In the genomic region with DNA sequence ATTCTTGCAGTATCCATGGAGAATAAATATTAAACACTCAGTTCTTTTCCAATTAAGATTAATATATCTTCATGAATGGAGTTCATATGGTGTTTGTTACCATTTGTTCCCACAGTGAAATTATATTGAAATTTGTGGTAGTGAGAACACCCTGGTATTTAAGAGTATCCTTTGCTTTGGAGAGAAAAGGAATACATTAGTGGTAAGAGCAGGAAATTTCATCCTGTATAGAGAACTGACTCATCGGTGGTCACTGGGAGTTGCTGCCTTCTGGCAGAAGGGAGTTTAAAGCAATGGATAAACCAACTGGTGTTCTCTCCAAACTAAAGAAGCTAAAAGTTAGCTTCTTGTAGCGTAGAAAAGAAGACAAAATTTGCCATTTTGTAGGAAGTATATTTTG, we compare ENCODE assay signal across 16 cellular contexts.
A peak's percentile ranks its signal among the peaks of the same experiment; 100 is the strongest.
DNase-seq lines count a peak whose midpoint lies in the region; ATAC-seq and TF ChIP-seq lines count a peak whose summit lies in the region.
"Had no signal": no experiment of that assay in that cellular context is flagged by ENCODE, and none has a peak within 500 bp of the region (broad histone marks: within the 10 kb centered on the region; RNA-seq: fewer than 3 reads in every experiment).

No MANE protein-coding gene starts in this region.

- DNase-seq in ACHN (peak; percentile 69), HT1080 (ENCODE audit: low read depth) (peak; percentile 88), astrocyte of the cerebellum (ENCODE audit: low read depth) (peak; percentile 86), foreskin melanocyte (peak; percentile 42), WTC11 (ENCODE audit: low spot score) (no peak), HEK293T (ENCODE audit: extremely low spot score) (no peak)
- DNase-seq in activated CD4-positive, alpha-beta T cell treated with anti-CD3 and anti-CD28 coated beads, Interleukin-2, amount 50 U/mL, for 4 hours, result no peak
- DNase-seq: activated CD4-positive, alpha-beta T cell treated with anti-CD3 and anti-CD28 coated beads for 1 hour; activated T-cell treated with anti-CD3 and anti-CD28 coated beads, Interleukin-2, amount 50 U/mL, for 24 hours; amygdala; BE2C; NCI-H2029; posterior cingulate gyrus; stimulated activated CD4-positive, alpha-beta T cell treated with anti-CD3 and anti-CD28 coated beads, Interleukin-4, amount 100 ng/mL, for 1 hour; stimulated activated naive B cell treated with anti-CD40 and anti-IgM and Interleukin-4, amounts not matched to agents 10 μg/mL and 1 μg/mL and 100 μg/mL, for 72 hours had no signal

- H3K27ac Mint-ChIP-seq in WTC11, result no peak overlapping the region
- H3K27ac Mint-ChIP-seq: activated T-cell treated with anti-CD3 and anti-CD28 coated beads, Interleukin-2, amount 50 U/mL, for 24 hours; stimulated activated naive B cell treated with anti-CD40 and anti-IgM and Interleukin-4, amounts not matched to agents 10 μg/mL and 1 μg/mL and 100 μg/mL, for 72 hours had no signal

- POLR2A ChIA-PET in WTC11 (lab: Charles Lee), result no interaction called here
- POLR2A ChIA-PET in HEK293T (lab: Yijun Ruan, JAX), result no interaction called here

- no peak overlapping the region for H3K4me3 Mint-ChIP-seq in WTC11
- H3K4me3 Mint-ChIP-seq: activated T-cell treated with anti-CD3 and anti-CD28 coated beads, Interleukin-2, amount 50 U/mL, for 24 hours; stimulated activated naive B cell treated with anti-CD40 and anti-IgM and Interleukin-4, amounts not matched to agents 10 μg/mL and 1 μg/mL and 100 μg/mL, for 72 hours had no signal

- H3K4me1 Mint-ChIP-seq in WTC11, result peaks cover 22% of the 10 kb centered on the region
- H3K4me1 Mint-ChIP-seq: stimulated activated naive B cell treated with anti-CD40 and anti-IgM and Interleukin-4, amounts not matched to agents 10 μg/mL and 1 μg/mL and 100 μg/mL, for 72 hours had no signal

- H3K36me3 Mint-ChIP-seq in WTC11, result peaks cover 48% of the 10 kb centered on the region

- no peaks in the 10 kb centered on the region for H3K27me3 Mint-ChIP-seq in WTC11 (ENCODE audit: low read depth)
- H3K27me3 Mint-ChIP-seq: activated T-cell treated with anti-CD3 and anti-CD28 coated beads, Interleukin-2, amount 50 U/mL, for 24 hours; stimulated activated naive B cell treated with anti-CD40 and anti-IgM and Interleukin-4, amounts not matched to agents 10 μg/mL and 1 μg/mL and 100 μg/mL, for 72 hours had no signal

- CTCF ChIA-PET in WTC11 (lab: Charles Lee) (no interaction called here), HEK293T (lab: Yijun Ruan, JAX) (no interaction called here)

- in situ Hi-C loops in ACHN (cut with HindIII; ENCODE audit: low pct_ligation_motif_present, low pct_unique_long_range_greater_than_20kb, low sequenced_read_pairs) (no loop called here), astrocyte of the cerebellum (cut with HindIII; ENCODE audit: low sequenced_read_pairs) (no loop called here)

- no peak overlapping the region for H3K4me3 ChIP-seq in astrocyte of the cerebellum (ENCODE audit: low read depth, low read length)

- TF ChIP-seq CTCF in astrocyte of the cerebellum (IDR thresholded peaks at IDR 0.05; ENCODE audit: low read depth, low read length, missing control alignments), result no peak
- TF ChIP-seq CTCF in WTC11 (IDR thresholded peaks at IDR 0.05), result no peak

- peaks cover 13% of the 10 kb centered on the region for H3K9me3 Mint-ChIP-seq in WTC11
- H3K9me3 Mint-ChIP-seq: activated T-cell treated with anti-CD3 and anti-CD28 coated beads, Interleukin-2, amount 50 U/mL, for 24 hours had no signal

- ATAC-seq in GM21447 (IDR thresholded peaks at IDR 0.05; ENCODE audit: unreplicated experiment), result no peak
- ATAC-seq in WTC11, result no peak
- ATAC-seq: stimulated activated naive B cell treated with anti-CD40 and anti-IgM and Interleukin-4, amounts not matched to agents 10 μg/mL and 1 μg/mL and 100 μg/mL, for 72 hours had no signal

TF ChIP-seq in WTC11, 78 proteins besides CTCF, POLR2A, EP300 and RAD21 (continues in another document):
- TF ChIP-seq, protein P1, sequence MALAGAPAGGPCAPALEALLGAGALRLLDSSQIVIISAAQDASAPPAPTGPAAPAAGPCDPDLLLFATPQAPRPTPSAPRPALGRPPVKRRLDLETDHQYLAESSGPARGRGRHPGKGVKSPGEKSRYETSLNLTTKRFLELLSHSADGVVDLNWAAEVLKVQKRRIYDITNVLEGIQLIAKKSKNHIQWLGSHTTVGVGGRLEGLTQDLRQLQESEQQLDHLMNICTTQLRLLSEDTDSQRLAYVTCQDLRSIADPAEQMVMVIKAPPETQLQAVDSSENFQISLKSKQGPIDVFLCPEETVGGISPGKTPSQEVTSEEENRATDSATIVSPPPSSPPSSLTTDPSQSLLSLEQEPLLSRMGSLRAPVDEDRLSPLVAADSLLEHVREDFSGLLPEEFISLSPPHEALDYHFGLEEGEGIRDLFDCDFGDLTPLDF (CRISPR knock-in tag; IDR thresholded peaks at IDR 0.05), result no peak
- TF ChIP-seq OVOL2 (CRISPR knock-in tag; IDR thresholded peaks at IDR 0.05; ENCODE audit: borderline replicate concordance) (no peak), NFYB (CRISPR knock-in tag; conservative IDR thresholded peaks at IDR 0.05; ENCODE audit: low read depth) (no peak), JUN (CRISPR knock-in tag; IDR thresholded peaks at IDR 0.05) (no peak), KAT7 (CRISPR knock-in tag; IDR thresholded peaks at IDR 0.05; ENCODE audit: borderline replicate concordance) (no peak), ZNF121 (CRISPR knock-in tag; IDR thresholded peaks at IDR 0.05) (no peak), ETV6 (CRISPR knock-in tag; IDR thresholded peaks at IDR 0.05) (no peak), FOXJ3 (CRISPR knock-in tag; IDR thresholded peaks at IDR 0.05; ENCODE audit: borderline replicate concordance) (no peak), NR1H2 (CRISPR knock-in tag; IDR thresholded peaks at IDR 0.05) (no peak), TEAD1 (CRISPR knock-in tag; IDR thresholded peaks at IDR 0.05) (no peak)
- TF ChIP-seq, protein P2, sequence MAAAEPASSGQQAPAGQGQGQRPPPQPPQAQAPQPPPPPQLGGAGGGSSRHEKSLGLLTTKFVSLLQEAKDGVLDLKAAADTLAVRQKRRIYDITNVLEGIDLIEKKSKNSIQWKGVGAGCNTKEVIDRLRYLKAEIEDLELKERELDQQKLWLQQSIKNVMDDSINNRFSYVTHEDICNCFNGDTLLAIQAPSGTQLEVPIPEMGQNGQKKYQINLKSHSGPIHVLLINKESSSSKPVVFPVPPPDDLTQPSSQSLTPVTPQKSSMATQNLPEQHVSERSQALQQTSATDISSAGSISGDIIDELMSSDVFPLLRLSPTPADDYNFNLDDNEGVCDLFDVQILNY (CRISPR knock-in tag; IDR thresholded peaks at IDR 0.05), result no peak
- TF ChIP-seq, protein P3, sequence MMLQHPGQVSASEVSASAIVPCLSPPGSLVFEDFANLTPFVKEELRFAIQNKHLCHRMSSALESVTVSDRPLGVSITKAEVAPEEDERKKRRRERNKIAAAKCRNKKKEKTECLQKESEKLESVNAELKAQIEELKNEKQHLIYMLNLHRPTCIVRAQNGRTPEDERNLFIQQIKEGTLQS (CRISPR knock-in tag; conservative IDR thresholded peaks at IDR 0.05), result no peak

TF ChIP-seq in HEK293T, 16 proteins besides CTCF, POLR2A, EP300 and RAD21:
- TF ChIP-seq HDGF (IDR thresholded peaks at IDR 0.05; ENCODE audit: borderline replicate concordance), result no peak
- TF ChIP-seq FOXK2 (IDR thresholded peaks at IDR 0.05), result no peak
- TF ChIP-seq SP1 (IDR thresholded peaks at IDR 0.05), result no peak
- no peak for TF ChIP-seq ZNF384 (IDR thresholded peaks at IDR 0.05)
- TF ChIP-seq BHLHE40 (IDR thresholded peaks at IDR 0.05; ENCODE audit: borderline replicate concordance), result no peak
- TF ChIP-seq SUZ12 (IDR thresholded peaks at IDR 0.05), result no peak
- TF ChIP-seq L3MBTL2 (conservative IDR thresholded peaks at IDR 0.05), result no peak
- no peak for TF ChIP-seq LEF1 (IDR thresholded peaks at IDR 0.05; ENCODE audit: borderline replicate concordance)
- no peak for TF ChIP-seq CTBP1 (IDR thresholded peaks at IDR 0.05; ENCODE audit: borderline replicate concordance)
- TF ChIP-seq NFRKB (IDR thresholded peaks at IDR 0.05), result no peak
- no peak for TF ChIP-seq FOXA1 (IDR thresholded peaks at IDR 0.05)
- TF ChIP-seq FOXM1 (IDR thresholded peaks at IDR 0.05; ENCODE audit: borderline replicate concordance), result no peak
- TF ChIP-seq, protein P4, sequence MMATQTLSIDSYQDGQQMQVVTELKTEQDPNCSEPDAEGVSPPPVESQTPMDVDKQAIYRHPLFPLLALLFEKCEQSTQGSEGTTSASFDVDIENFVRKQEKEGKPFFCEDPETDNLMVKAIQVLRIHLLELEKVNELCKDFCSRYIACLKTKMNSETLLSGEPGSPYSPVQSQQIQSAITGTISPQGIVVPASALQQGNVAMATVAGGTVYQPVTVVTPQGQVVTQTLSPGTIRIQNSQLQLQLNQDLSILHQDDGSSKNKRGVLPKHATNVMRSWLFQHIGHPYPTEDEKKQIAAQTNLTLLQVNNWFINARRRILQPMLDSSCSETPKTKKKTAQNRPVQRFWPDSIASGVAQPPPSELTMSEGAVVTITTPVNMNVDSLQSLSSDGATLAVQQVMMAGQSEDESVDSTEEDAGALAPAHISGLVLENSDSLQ (IDR thresholded peaks at IDR 0.05), result no peak
TF ChIP-seq in HEK293T: peak in this region for 0.

Comparison
In these comparisons a context has a peak if more than half of its experiments do, and no peak if none do; other contexts are left out.
1. DNase-seq: peak in ACHN (single experiment), HT1080 (single experiment), astrocyte of the cerebellum (single experiment) and foreskin melanocyte (single experiment); none in activated CD4-positive, alpha-beta T cell treated with anti-CD3 and anti-CD28 coated beads, Interleukin-2, amount 50 U/mL, for 4 hours (0 of 2), WTC11 (single experiment) and HEK293T (single experiment).